8 cellular contexts compared by ENCODE assay signal in genomic region chr15:90190606-90191343, GRCh38. TPM values are rescaled to one million over a fixed set of nuclear protein-coding genes. Genes with fewer than 3 reads are reported as not detected.
A peak's percentile ranks its signal among the peaks of the same experiment; 100 is the strongest.
DNase-seq lines count a peak whose midpoint lies in the region; ATAC-seq and TF ChIP-seq lines count a peak whose summit lies in the region.

No MANE protein-coding gene starts in this region.

- H3K36me3 Mint-ChIP-seq in WTC11 (0 out of 2 replicates have a peak, but pooled peaks cover 3% of the 10 kb centered on the region), endothelial cell (ENCODE audit: low read depth, unreplicated experiment) (no peaks in the 10 kb centered on the region)
- H3K36me3 Mint-ChIP-seq in naive thymus-derived CD4-positive, alpha-beta T cell = peaks cover 0 to 12% (median 0%) of the 10 kb centered on the region in 5 donors

- H3K27me3 Mint-ChIP-seq in WTC11 (ENCODE audit: low read depth) (no peaks in the 10 kb centered on the region), endothelial cell (ENCODE audit: unreplicated experiment) (peaks cover 1% of the 10 kb centered on the region)
- no peaks in the 10 kb centered on the region for H3K27me3 Mint-ChIP-seq in naive thymus-derived CD4-positive, alpha-beta T cell

- peaks cover 7 to 21% of the 10 kb centered on the region in 2 donors for H3K4me1 ChIP-seq in naive thymus-derived CD4-positive, alpha-beta T cell (ENCODE audit: control insufficient read depth in 2 of 2, insufficient read depth in 2 of 2, low read length in 2 of 2)

- H3K27ac Mint-ChIP-seq in WTC11 (peak overlapping the region; percentile 81; the same call in 1 of the 2 replicates), endothelial cell (ENCODE audit: unreplicated experiment) (no peak overlapping the region)
- H3K27ac Mint-ChIP-seq in naive thymus-derived CD4-positive, alpha-beta T cell = peak overlapping the region in 5 of 9 donors; percentile 2 to 86 (median 62)

- H3K9me3 ChIP-seq in naive thymus-derived CD4-positive, alpha-beta T cell (ENCODE audit: control insufficient read depth in 2 of 3, low read length in 3 of 3) = no peaks in the 10 kb centered on the region

- H3K9me3 Mint-ChIP-seq in WTC11 (no peaks in the 10 kb centered on the region), endothelial cell (ENCODE audit: unreplicated experiment) (no peaks in the 10 kb centered on the region)
- H3K9me3 Mint-ChIP-seq in naive thymus-derived CD4-positive, alpha-beta T cell = no peaks in the 10 kb centered on the region

- no peak for DNase-seq in WTC11 (ENCODE audit: low spot score)
- DNase-seq in naive thymus-derived CD4-positive, alpha-beta T cell = no peak
- DNase-seq in activated T-cell treated with anti-CD3 and anti-CD28 coated beads, Interleukin-2, amount 50 U/mL, for 48 hours = no peak
- no peak for DNase-seq in NCI-H146 treated with DMSO at 0.1 percent for 48 hours (lab: John Stamatoyannopoulos, UW; ENCODE audit: unreplicated experiment)
- DNase-seq in activated effector memory CD4-positive, alpha-beta T cell treated with anti-CD3 and anti-CD28 coated beads, Interleukin-2, amount 50 U/mL, for 16 hours = no peak
- DNase-seq in endothelial cell (ENCODE audit: low spot score) = no peak

- TF ChIP-seq CTCF in WTC11 (IDR thresholded peaks at IDR 0.05) (no peak), endothelial cell (IDR thresholded peaks at IDR 0.05; ENCODE audit: unreplicated experiment) (no peak)

- H3K27ac ChIP-seq in naive thymus-derived CD4-positive, alpha-beta T cell (ENCODE audit: low read depth, low read length) = no peak overlapping the region

- H3K36me3 ChIP-seq in naive thymus-derived CD4-positive, alpha-beta T cell (ENCODE audit: control insufficient read depth in 2 of 3, insufficient read depth in 3 of 3, low read length in 3 of 3) = no peaks in the 10 kb centered on the region

- CTCF ChIA-PET in WTC11 (lab: Charles Lee) = interaction anchor here (1.0 to 4.4 kb wide), 4 partner anchors 10 to 47 kb away, joined by 3 to 12 read pairs (median 7); partner anchors contain the start of gene SEMA4B
- CTCF ChIA-PET in naive thymus-derived CD4-positive, alpha-beta T cell (lab: Charles Lee) = interaction anchor here (1.2 kb wide), 1 partner anchor 31 kb away, joined by 5 read pairs; no protein-coding TSS in a partner anchor

- intact Hi-C loops in naive thymus-derived CD4-positive, alpha-beta T cell (cut with micrococcal nuclease) = loop anchor here in 1 of 2 donors (1.0 kb wide), 2 partner anchors 11 to 29 kb away; partner anchors contain the start of gene SEMA4B

- ATAC-seq in GM18505 (IDR thresholded peaks at IDR 0.05; ENCODE audit: unreplicated experiment) (peak; percentile 38), HG02642 (IDR thresholded peaks at IDR 0.05; ENCODE audit: poor library complexity, unreplicated experiment) (peak; percentile 50), WTC11 (no peak)
- ATAC-seq in naive thymus-derived CD4-positive, alpha-beta T cell = peak; percentile 37

- peak; percentile 12 for TF ChIP-seq POLR2A in GM18505 (IDR thresholded peaks at IDR 0.05; ENCODE audit: borderline replicate concordance, extremely low read depth, insufficient read depth, insufficient read length)

- POLR2A ChIA-PET in WTC11 (lab: Charles Lee) = no interaction called here
- POLR2A ChIA-PET in naive thymus-derived CD4-positive, alpha-beta T cell (lab: Charles Lee) = interaction anchor here (1.2 to 4.2 kb wide), 3 partner anchors 10 to 523 kb away, joined by 3 to 32 read pairs (median 31); partner anchors contain the start of genes CIB1, GDPGP1 and SEMA4B

- H3K4me1 Mint-ChIP-seq in WTC11 (peaks cover 17% of the 10 kb centered on the region), endothelial cell (ENCODE audit: unreplicated experiment) (peaks cover 14% of the 10 kb centered on the region)
- peaks cover 22 to 54% (median 31%) of the 10 kb centered on the region in 7 donors for H3K4me1 Mint-ChIP-seq in naive thymus-derived CD4-positive, alpha-beta T cell

- no peak overlapping the region for H3K4me3 Mint-ChIP-seq in WTC11
- no peak overlapping the region for H3K4me3 Mint-ChIP-seq in naive thymus-derived CD4-positive, alpha-beta T cell
- no peak overlapping the region for H3K4me3 Mint-ChIP-seq in endothelial cell (ENCODE audit: unreplicated experiment)

- no peaks in the 10 kb centered on the region for H3K27me3 ChIP-seq in naive thymus-derived CD4-positive, alpha-beta T cell (ENCODE audit: control insufficient read depth in 2 of 2, insufficient read depth in 2 of 2, low read length in 2 of 2)

- no peak overlapping the region for H3K4me3 ChIP-seq in naive thymus-derived CD4-positive, alpha-beta T cell (ENCODE audit: low read length)

TF ChIP-seq in WTC11, 78 proteins besides CTCF, POLR2A, EP300 and RAD21 (continues in another document):
- TF ChIP-seq MXD4 (CRISPR knock-in tag; IDR thresholded peaks at IDR 0.05; ENCODE audit: borderline replicate concordance) (no peak), RELA (CRISPR knock-in tag; IDR thresholded peaks at IDR 0.05; ENCODE audit: borderline replicate concordance) (no peak), JAZF1 (CRISPR knock-in tag; IDR thresholded peaks at IDR 0.05) (no peak)
- TF ChIP-seq, protein P1, sequence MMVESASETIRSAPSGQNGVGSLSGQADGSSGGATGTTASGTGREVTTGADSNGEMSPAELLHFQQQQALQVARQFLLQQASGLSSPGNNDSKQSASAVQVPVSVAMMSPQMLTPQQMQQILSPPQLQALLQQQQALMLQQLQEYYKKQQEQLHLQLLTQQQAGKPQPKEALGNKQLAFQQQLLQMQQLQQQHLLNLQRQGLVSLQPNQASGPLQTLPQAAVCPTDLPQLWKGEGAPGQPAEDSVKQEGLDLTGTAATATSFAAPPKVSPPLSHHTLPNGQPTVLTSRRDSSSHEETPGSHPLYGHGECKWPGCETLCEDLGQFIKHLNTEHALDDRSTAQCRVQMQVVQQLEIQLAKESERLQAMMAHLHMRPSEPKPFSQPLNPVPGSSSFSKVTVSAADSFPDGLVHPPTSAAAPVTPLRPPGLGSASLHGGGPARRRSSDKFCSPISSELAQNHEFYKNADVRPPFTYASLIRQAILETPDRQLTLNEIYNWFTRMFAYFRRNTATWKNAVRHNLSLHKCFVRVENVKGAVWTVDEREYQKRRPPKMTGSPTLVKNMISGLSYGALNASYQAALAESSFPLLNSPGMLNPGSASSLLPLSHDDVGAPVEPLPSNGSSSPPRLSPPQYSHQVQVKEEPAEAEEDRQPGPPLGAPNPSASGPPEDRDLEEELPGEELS (CRISPR knock-in tag; IDR thresholded peaks at IDR 0.05) = no peak
- TF ChIP-seq, protein P2, sequence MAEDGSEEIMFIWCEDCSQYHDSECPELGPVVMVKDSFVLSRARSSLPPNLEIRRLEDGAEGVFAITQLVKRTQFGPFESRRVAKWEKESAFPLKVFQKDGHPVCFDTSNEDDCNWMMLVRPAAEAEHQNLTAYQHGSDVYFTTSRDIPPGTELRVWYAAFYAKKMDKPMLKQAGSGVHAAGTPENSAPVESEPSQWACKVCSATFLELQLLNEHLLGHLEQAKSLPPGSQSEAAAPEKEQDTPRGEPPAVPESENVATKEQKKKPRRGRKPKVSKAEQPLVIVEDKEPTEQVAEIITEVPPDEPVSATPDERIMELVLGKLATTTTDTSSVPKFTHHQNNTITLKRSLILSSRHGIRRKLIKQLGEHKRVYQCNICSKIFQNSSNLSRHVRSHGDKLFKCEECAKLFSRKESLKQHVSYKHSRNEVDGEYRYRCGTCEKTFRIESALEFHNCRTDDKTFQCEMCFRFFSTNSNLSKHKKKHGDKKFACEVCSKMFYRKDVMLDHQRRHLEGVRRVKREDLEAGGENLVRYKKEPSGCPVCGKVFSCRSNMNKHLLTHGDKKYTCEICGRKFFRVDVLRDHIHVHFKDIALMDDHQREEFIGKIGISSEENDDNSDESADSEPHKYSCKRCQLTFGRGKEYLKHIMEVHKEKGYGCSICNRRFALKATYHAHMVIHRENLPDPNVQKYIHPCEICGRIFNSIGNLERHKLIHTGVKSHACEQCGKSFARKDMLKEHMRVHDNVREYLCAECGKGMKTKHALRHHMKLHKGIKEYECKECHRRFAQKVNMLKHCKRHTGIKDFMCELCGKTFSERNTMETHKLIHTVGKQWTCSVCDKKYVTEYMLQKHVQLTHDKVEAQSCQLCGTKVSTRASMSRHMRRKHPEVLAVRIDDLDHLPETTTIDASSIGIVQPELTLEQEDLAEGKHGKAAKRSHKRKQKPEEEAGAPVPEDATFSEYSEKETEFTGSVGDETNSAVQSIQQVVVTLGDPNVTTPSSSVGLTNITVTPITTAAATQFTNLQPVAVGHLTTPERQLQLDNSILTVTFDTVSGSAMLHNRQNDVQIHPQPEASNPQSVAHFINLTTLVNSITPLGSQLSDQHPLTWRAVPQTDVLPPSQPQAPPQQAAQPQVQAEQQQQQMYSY (CRISPR knock-in tag; IDR thresholded peaks at IDR 0.05) = no peak

RNA-seq across cellular contexts. Expression of gene SEMA4B, which starts 10.4 kb away (rescaled TPM):
- total RNA-seq in WTC11 (2021) = 50.1 to 53.3 TPM (median 50.2 TPM) in 3 replicates
- total RNA-seq in naive thymus-derived CD4-positive, alpha-beta T cell = 10 to 100 TPM; 15.9 to 31.0 (median 20.7) TPM
- polyA plus RNA-seq in naive thymus-derived CD4-positive, alpha-beta T cell = 10 to 100 TPM in 1 of 2 donors, 1 to 10 TPM in 1; 5.6 to 11.0 TPM
- total RNA-seq in endothelial cell (ENCODE audit: unreplicated experiment) = 11.2 TPM

RNA-seq across cellular contexts. Expression of gene CIB1, which starts 43.0 kb away (rescaled TPM):
- total RNA-seq in WTC11 (2021) (26.1 to 29.6 TPM (median 26.9 TPM) in 3 replicates), endothelial cell (ENCODE audit: unreplicated experiment) (19.8 TPM)
- total RNA-seq in naive thymus-derived CD4-positive, alpha-beta T cell = 100 to 1,000 TPM in 3 of 5 experiments, 10 to 100 TPM in 2; 76.8 to 149 (median 127) TPM
- 100 to 1,000 TPM; 224 to 229 TPM for polyA plus RNA-seq in naive thymus-derived CD4-positive, alpha-beta T cell

RNA-seq across cellular contexts. Expression of gene GDPGP1, which starts 43.2 kb away (rescaled TPM):
- total RNA-seq in WTC11 (2021) = 2.6 to 6.7 TPM (median 5.3 TPM) in 3 replicates
- 10 to 100 TPM in 4 of 5 experiments, 1 to 10 TPM in 1; 7.3 to 16.3 (median 14.9) TPM for total RNA-seq in naive thymus-derived CD4-positive, alpha-beta T cell
- polyA plus RNA-seq in naive thymus-derived CD4-positive, alpha-beta T cell = 1 to 10 TPM in 1 of 2 donors, under 1 TPM in 1; 0.61 to 1.2 TPM
- total RNA-seq in endothelial cell (ENCODE audit: unreplicated experiment) = 7.7 TPM

RNA-seq across cellular contexts. Expression of gene TTLL13, which starts 58.6 kb away (rescaled TPM):
- total RNA-seq in WTC11 (2021) = 0.18 to 0.76 TPM (median 0.48 TPM) in 3 replicates
- total RNA-seq in naive thymus-derived CD4-positive, alpha-beta T cell = 1 to 10 TPM in 1 of 5 experiments, under 1 TPM in 3, not detected in 1; 0.40 to 1.8 (median 0.63) TPM
- polyA plus RNA-seq in naive thymus-derived CD4-positive, alpha-beta T cell = not detected
- not detected for total RNA-seq in endothelial cell (ENCODE audit: unreplicated experiment)
